In genomic region chr16:79923431-79923830, GRCh38 we compare ENCODE assay signal across 27 cellular contexts.
"Had no signal": no experiment of that assay in that cellular context is flagged by ENCODE, and none has a peak within 500 bp of the region (broad histone marks: within the 10 kb centered on the region; RNA-seq: fewer than 3 reads in every experiment).

No MANE protein-coding gene starts in this region.

- H3K27me3 ChIP-seq: colonic mucosa, esophagus muscularis mucosa, esophagus squamous epithelium, foreskin keratinocyte, gastrocnemius medialis, gastroesophageal sphincter, heart left ventricle had no signal

- H3K4me1 ChIP-seq: colonic mucosa, foreskin keratinocyte, gastrocnemius medialis, heart left ventricle, heart right ventricle had no signal

- H3K27ac ChIP-seq: colonic mucosa, coronary artery, dorsolateral prefrontal cortex, epithelial cell of prostate, esophagus muscularis mucosa, esophagus squamous epithelium, foreskin keratinocyte, gastrocnemius medialis, gastroesophageal sphincter, heart left ventricle, heart right ventricle had no signal

- FAIRE-seq: colon, endometrium, endothelial cell of umbilical vein had no signal

- ATAC-seq: effector memory CD8-positive, alpha-beta T cell; esophagus mucosa; foreskin keratinocyte; gastrocnemius medialis; gastroesophageal sphincter; heart left ventricle; heart right ventricle had no signal

- H3K36me3 ChIP-seq: colonic mucosa, esophagus muscularis mucosa, esophagus squamous epithelium, gastrocnemius medialis, gastroesophageal sphincter, heart left ventricle, heart right ventricle had no signal

- DNase-seq: colonic mucosa; cortex of kidney; dermis blood vessel endothelial cell; dorsolateral prefrontal cortex; effector CD4-positive, alpha-beta T cell; effector CD8-positive, alpha-beta T cell; effector memory CD4-positive, alpha-beta T cell; effector memory CD8-positive, alpha-beta T cell; endodermal cell; erythroblast; esophagus squamous epithelium; foreskin fibroblast; foreskin keratinocyte; foreskin melanocyte; gastrocnemius medialis; glutamatergic neuron; head of caudate nucleus; heart left ventricle; heart right ventricle had no signal

- H3K4me3 ChIP-seq: colonic mucosa, coronary artery, dorsolateral prefrontal cortex, esophagus muscularis mucosa, esophagus squamous epithelium, gastrocnemius medialis, gastroesophageal sphincter, heart left ventricle, heart right ventricle had no signal

- H3K9me3 ChIP-seq: colonic mucosa, esophagus muscularis mucosa, esophagus squamous epithelium, gastrocnemius medialis, gastroesophageal sphincter, heart right ventricle had no signal
